9 cellular contexts compared by ENCODE assay signal in the genomic region with DNA sequence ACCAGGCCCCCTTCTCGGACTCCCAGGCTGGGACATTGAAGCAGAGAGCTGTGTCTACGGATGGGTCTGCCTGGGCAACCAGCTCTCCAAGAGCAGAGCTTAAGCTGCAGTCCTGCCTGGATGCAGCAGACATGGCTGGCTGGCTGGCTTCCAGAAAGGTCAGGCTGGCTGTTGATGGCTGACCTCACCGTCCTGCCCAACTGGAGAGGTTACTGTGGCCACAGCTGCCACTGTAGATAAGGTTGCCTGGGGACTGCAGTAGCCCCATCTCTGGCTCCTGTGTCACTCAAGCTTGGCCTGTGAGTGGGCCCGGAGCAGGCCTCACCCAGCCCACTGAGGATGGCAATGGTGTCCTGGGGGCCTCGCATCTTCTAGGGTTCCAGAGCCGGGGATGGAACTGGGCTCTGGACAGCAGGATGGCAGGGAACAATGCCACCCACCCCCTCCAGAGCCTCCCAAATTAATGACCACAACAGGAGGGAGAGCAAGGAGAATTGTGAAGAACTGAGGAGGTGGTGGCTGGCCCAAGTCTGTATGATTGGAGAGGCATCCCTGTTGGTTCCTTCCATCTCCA. TPM values are rescaled to one million over a fixed set of nuclear protein-coding genes. Genes with fewer than 3 reads are reported as not detected.
DNase-seq lines count a peak whose midpoint lies in the region; ATAC-seq and TF ChIP-seq lines count a peak whose summit lies in the region.
"Had no signal": no experiment of that assay in that cellular context is flagged by ENCODE, and none has a peak within 500 bp of the region (broad histone marks: within the 10 kb centered on the region; RNA-seq: fewer than 3 reads in every experiment).

No MANE protein-coding gene starts in this region.

- no peaks in the 10 kb centered on the region for H3K36me3 Mint-ChIP-seq in T-helper 1 cell treated with Interleukin-12 subunit alpha and Interleukin-12 subunit beta and Interleukin-4 antibody, amounts not matched to agents 30 μg/mL and 1 μg/mL, for 36 hours (ENCODE audit: low read depth)

- intact Hi-C loops in dorsolateral prefrontal cortex (cut with DNase I) (no loop called here), uterus (cut with DNase I; ENCODE audit: low total_unique reads) (no loop called here)

- H3K4me1 Mint-ChIP-seq in T-helper 1 cell treated with Interleukin-12 subunit alpha and Interleukin-12 subunit beta and Interleukin-4 antibody, amounts not matched to agents 30 μg/mL and 1 μg/mL, for 36 hours (ENCODE audit: low read depth) = peaks cover 24% of the 10 kb centered on the region

- H3K9me3 ChIP-seq in mucosa of rectum (ENCODE audit: control insufficient read depth in 2 of 2, low read length in 2 of 2) (no peaks in the 10 kb centered on the region), uterus (no peaks in the 10 kb centered on the region)

- H3K36me3 ChIP-seq in mucosa of rectum (ENCODE audit: control insufficient read depth in 2 of 2, insufficient read depth in 2 of 2, low read length in 2 of 2) (no peaks in the 10 kb centered on the region), uterus (no peaks in the 10 kb centered on the region)

- peak overlapping the region in 1 of 2 donors; percentile 72 for H3K9ac ChIP-seq in mucosa of rectum (ENCODE audit: low read depth in 1 of 2, low read length in 2 of 2)

- H3K4me1 ChIP-seq in mucosa of rectum (ENCODE audit: control insufficient read depth in 2 of 2, insufficient read depth in 2 of 2, low read length in 2 of 2) (peaks cover 27 to 28% of the 10 kb centered on the region in 2 donors), uterus (peaks cover 8 to 14% of the 10 kb centered on the region in 2 donors)

- peak overlapping the region; percentile 21 for H3K27ac Mint-ChIP-seq in T-helper 1 cell treated with Interleukin-12 subunit alpha and Interleukin-12 subunit beta and Interleukin-4 antibody, amounts not matched to agents 30 μg/mL and 1 μg/mL, for 36 hours

- DNase-seq in T-helper 1 cell = no peak
- DNase-seq in dorsolateral prefrontal cortex = peak in 1 of 10 donors; percentile 41
- DNase-seq in uterus = peak; percentile 57 to 73
- no peak for DNase-seq in stimulated activated CD4-positive, alpha-beta T cell treated with anti-CD3 and anti-CD28 coated beads, Interleukin-4, amount 100 ng/mL, for 4 hours
- no peak for DNase-seq in NCI-H524 treated with DMSO at 0.1 percent for 48 hours (lab: John Stamatoyannopoulos, UW)

- peak overlapping the region in 33 of 59 donors; percentile 0 to 83 (median 53) for H3K27ac ChIP-seq in dorsolateral prefrontal cortex
- peak overlapping the region; percentile 75 to 76 for H3K27ac ChIP-seq in mucosa of rectum (ENCODE audit: low read depth in 2 of 2, low read length in 2 of 2)
- peak overlapping the region; percentile 76 to 80 for H3K27ac ChIP-seq in uterus
- H3K27ac ChIP-seq: epithelial cell of prostate had no signal

- TF ChIP-seq CTCF in dorsolateral prefrontal cortex (IDR thresholded peaks at IDR 0.05 in 54 of 56, conservative IDR thresholded peaks at IDR 0.05 in 2 of 56; ENCODE audit: low read depth in 1 of 56, partially characterized antibody in 56 of 56) (no peak), uterus (IDR thresholded peaks at IDR 0.05) (no peak)

- H3K4me3 Mint-ChIP-seq in T-helper 1 cell treated with Interleukin-12 subunit alpha and Interleukin-12 subunit beta and Interleukin-4 antibody, amounts not matched to agents 30 μg/mL and 1 μg/mL, for 36 hours = no peak overlapping the region

- no peak for ATAC-seq in GM21390 (IDR thresholded peaks at IDR 0.05; ENCODE audit: unreplicated experiment)

- no peaks in the 10 kb centered on the region for H3K9me3 Mint-ChIP-seq in T-helper 1 cell treated with Interleukin-12 subunit alpha and Interleukin-12 subunit beta and Interleukin-4 antibody, amounts not matched to agents 30 μg/mL and 1 μg/mL, for 36 hours

- H3K4me3 ChIP-seq in dorsolateral prefrontal cortex (no peak overlapping the region), mucosa of rectum (ENCODE audit: low read length in 2 of 2) (no peak overlapping the region), uterus (no peak overlapping the region)

- no peak for TF ChIP-seq POLR2A in uterus (IDR thresholded peaks at IDR 0.05)

- H3K27me3 Mint-ChIP-seq in T-helper 1 cell treated with Interleukin-12 subunit alpha and Interleukin-12 subunit beta and Interleukin-4 antibody, amounts not matched to agents 30 μg/mL and 1 μg/mL, for 36 hours (ENCODE audit: low read depth) = peaks cover 4% of the 10 kb centered on the region

- no peaks in the 10 kb centered on the region for H3K27me3 ChIP-seq in dorsolateral prefrontal cortex
- H3K27me3 ChIP-seq in mucosa of rectum (ENCODE audit: control insufficient read depth in 2 of 2, insufficient read depth in 2 of 2, low read length in 2 of 2) = no peaks in the 10 kb centered on the region
- H3K27me3 ChIP-seq in uterus = no peaks in the 10 kb centered on the region

RNA-seq across cellular contexts. Expression of a gene that starts 37.0 kb away (rescaled TPM):
- 100 to 1,000 TPM in 7 of 120 experiments, 10 to 100 TPM in 113; 22.5 to 173 (median 64.0) TPM for total RNA-seq in dorsolateral prefrontal cortex
- 100 to 1,000 TPM in 1 of 4 donors, 10 to 100 TPM in 3; 39.8 to 134 (median 58.7) TPM for total RNA-seq in uterus

Comparison
In these comparisons a context has a peak if more than half of its experiments do, and no peak if none do; other contexts are left out.
1. DNase-seq: peak in uterus (2 of 2); none in T-helper 1 cell (0 of 5), stimulated activated CD4-positive, alpha-beta T cell treated with anti-CD3 and anti-CD28 coated beads, Interleukin-4, amount 100 ng/mL, for 4 hours (0 of 2) and NCI-H524 treated with DMSO at 0.1 percent for 48 hours (single experiment).
2. Peak in every context shown above with its lines, with median percentiles within 50 percentile points of each other: H3K27ac ChIP-seq.